Comparison of ENCODE assay signal across 8 cellular contexts in the genomic region with DNA sequence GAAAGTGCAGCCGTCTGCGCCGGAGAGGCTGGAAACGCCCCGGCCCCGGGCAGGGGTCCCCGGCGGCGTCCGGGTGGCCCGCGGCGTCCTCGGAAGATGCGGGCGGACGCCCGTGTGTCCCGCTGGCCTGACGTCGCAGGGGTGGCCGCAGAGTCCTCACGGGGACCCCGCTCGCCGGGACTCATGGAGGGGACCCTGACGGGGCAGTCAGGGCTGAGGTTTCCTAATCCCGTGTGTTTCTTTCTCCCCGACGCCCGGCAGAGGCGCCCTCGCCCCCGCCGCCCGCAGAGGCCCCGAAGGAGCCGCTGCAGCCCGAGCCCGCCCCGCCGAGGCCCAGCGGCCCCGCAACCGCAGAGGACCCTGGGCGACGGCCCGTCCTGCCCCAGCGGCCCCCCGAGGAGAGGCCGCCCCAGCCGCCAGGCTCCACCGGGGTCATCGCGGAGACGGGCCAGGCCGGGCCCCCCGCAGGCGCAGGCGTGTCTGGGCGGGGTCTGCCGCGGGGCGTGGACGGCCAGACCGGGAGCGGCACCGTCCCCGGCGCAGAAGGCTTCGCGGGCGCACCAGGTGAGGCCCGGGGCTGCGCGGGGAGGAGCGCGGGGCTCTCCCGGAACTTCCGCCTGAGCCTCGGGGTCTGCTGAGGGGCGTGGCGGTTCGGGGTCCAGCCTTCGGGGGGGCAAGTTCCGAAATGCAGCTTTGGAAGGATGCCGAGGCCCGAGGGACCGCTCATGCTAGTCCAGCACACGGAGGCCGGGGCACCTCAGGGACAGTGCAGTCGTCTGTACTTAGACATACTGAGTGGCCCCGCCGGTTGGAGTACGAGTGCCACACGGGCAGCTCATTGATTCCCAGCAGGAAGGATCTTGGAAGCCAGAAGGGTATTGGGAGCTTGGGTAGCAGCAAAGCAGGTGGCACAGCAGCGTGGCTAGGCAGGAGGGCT. TPM values are rescaled to one million over a fixed set of nuclear protein-coding genes. Genes with fewer than 3 reads are reported as not detected.
DNase-seq lines count a peak whose midpoint lies in the region; ATAC-seq and TF ChIP-seq lines count a peak whose summit lies in the region.

No MANE protein-coding gene starts in this region.

- peak overlapping the region; percentile 78 for H3K27ac Mint-ChIP-seq in CD4-positive, alpha-beta T cell
- no peak overlapping the region for H3K27ac Mint-ChIP-seq in memory B cell

- CTCF ChIA-PET in CD4-positive, alpha-beta T cell (lab: Charles Lee) = interaction anchor here (0.7 kb wide), 1 partner anchor 15 kb away, joined by 3 read pairs; no protein-coding TSS in a partner anchor

- peak; percentile 74 for ATAC-seq in CD4-positive, alpha-beta T cell (ENCODE audit: poor library complexity)
- ATAC-seq in GM19328 (IDR thresholded peaks at IDR 0.05; ENCODE audit: unreplicated experiment) (peak; percentile 44), HG03469 (IDR thresholded peaks at IDR 0.05; ENCODE audit: unreplicated experiment) (peak; percentile 48), memory B cell (ENCODE audit: low read depth) (peak; percentile 81)

- POLR2A ChIA-PET in CD4-positive, alpha-beta T cell (lab: Charles Lee) = interaction anchor here (0.7 to 1.8 kb wide), 6 partner anchors 16 to 340 kb away, joined by 3 to 5 read pairs (median 3); a partner anchor contains a TSS

- H3K4me1 Mint-ChIP-seq in CD4-positive, alpha-beta T cell (ENCODE audit: low read depth) = peaks cover 19% of the 10 kb centered on the region
- peaks cover 11% of the 10 kb centered on the region for H3K4me1 Mint-ChIP-seq in memory B cell

- peak in 8 of 10 experiments; percentile 22 to 56 (median 36) for DNase-seq in CD4-positive, alpha-beta T cell
- DNase-seq in WERI-Rb-1 (no peak), coronary artery (ENCODE audit: low spot score) (no peak), memory B cell (ENCODE audit: low spot score in 2 of 2) (peak; percentile 46 to 64), NCI-H2029 treated with DMSO at 0.1 percent for 48 hours (lab: John Stamatoyannopoulos, UW) (no peak)
- DNase-seq in stimulated activated naive CD4-positive, alpha-beta T cell treated with Interleukin-2 at 50 U/mL for 16 hours (lab: John Stamatoyannopoulos, UW) = peak; percentile 48

- intact Hi-C loops in CD4-positive, alpha-beta T cell (cut with DNase I, micrococcal nuclease) = loop anchor here in 1 of 2 experiments (5.0 kb wide), 1 partner anchor 99 kb away; no protein-coding TSS in a partner anchor

- peaks cover 24% of the 10 kb centered on the region for H3K36me3 Mint-ChIP-seq in CD4-positive, alpha-beta T cell (ENCODE audit: low read depth)
- H3K36me3 Mint-ChIP-seq in memory B cell = no peaks in the 10 kb centered on the region

- H3K27me3 Mint-ChIP-seq in CD4-positive, alpha-beta T cell = no peaks in the 10 kb centered on the region
- H3K27me3 Mint-ChIP-seq in memory B cell = no peaks in the 10 kb centered on the region

- no peak for TF ChIP-seq CTCF in CD4-positive, alpha-beta T cell (IDR thresholded peaks at IDR 0.05)
- TF ChIP-seq CTCF in WERI-Rb-1 (IDR thresholded peaks at IDR 0.05; ENCODE audit: low read depth, low read length) = 0 out of 2 replicates have a peak, but pooled peaks have one; percentile 14
- TF ChIP-seq CTCF in coronary artery (IDR thresholded peaks at IDR 0.05) = no peak

- no peaks in the 10 kb centered on the region for H3K9me3 Mint-ChIP-seq in CD4-positive, alpha-beta T cell
- no peaks in the 10 kb centered on the region for H3K9me3 Mint-ChIP-seq in memory B cell

- H3K9me3 ChIP-seq in CD4-positive, alpha-beta T cell (ENCODE audit: control insufficient read depth, low read length) = no peaks in the 10 kb centered on the region
- no peaks in the 10 kb centered on the region for H3K9me3 ChIP-seq in WERI-Rb-1 (ENCODE audit: severe bottlenecking)

- H3K36me3 ChIP-seq in WERI-Rb-1 = no peaks in the 10 kb centered on the region

- peak overlapping the region; percentile 50 for H3K4me3 ChIP-seq in WERI-Rb-1 (ENCODE audit: low read depth, low read length)
- peak overlapping the region; percentile 72 for H3K4me3 ChIP-seq in coronary artery

- no peaks in the 10 kb centered on the region for H3K27me3 ChIP-seq in CD4-positive, alpha-beta T cell (ENCODE audit: control insufficient read depth, insufficient read depth, low read length)
- H3K27me3 ChIP-seq in WERI-Rb-1 (ENCODE audit: insufficient read depth, low read depth, severe bottlenecking) = no peaks in the 10 kb centered on the region

- peak overlapping the region; percentile 85 for H3K4me3 Mint-ChIP-seq in CD4-positive, alpha-beta T cell
- peak overlapping the region; percentile 77 for H3K4me3 Mint-ChIP-seq in memory B cell

- peak overlapping the region; percentile 63 for H3K27ac ChIP-seq in CD4-positive, alpha-beta T cell (ENCODE audit: low read depth, low read length)
- H3K27ac ChIP-seq in WERI-Rb-1 (no peak overlapping the region), coronary artery (peak overlapping the region in 1 of 2 donors; percentile 46)

RNA-seq across cellular contexts. Expression of a gene that starts 60.0 kb away (rescaled TPM):
- total RNA-seq in CD4-positive, alpha-beta T cell = 1 to 10 TPM; 3.2 to 3.3 TPM

Comparison
In these comparisons a context has a peak if more than half of its experiments do, and no peak if none do; other contexts are left out.
1. DNase-seq: peak in CD4-positive, alpha-beta T cell (8 of 10), memory B cell (2 of 2) and stimulated activated naive CD4-positive, alpha-beta T cell treated with Interleukin-2 at 50 U/mL for 16 hours (single experiment); none in WERI-Rb-1 (single experiment), coronary artery (single experiment) and NCI-H2029 treated with DMSO at 0.1 percent for 48 hours (single experiment).
2. Peak in every context shown above with its lines, with median percentiles within 50 percentile points of each other: ATAC-seq.